28 cellular contexts compared by ENCODE assay signal in the genomic region with DNA sequence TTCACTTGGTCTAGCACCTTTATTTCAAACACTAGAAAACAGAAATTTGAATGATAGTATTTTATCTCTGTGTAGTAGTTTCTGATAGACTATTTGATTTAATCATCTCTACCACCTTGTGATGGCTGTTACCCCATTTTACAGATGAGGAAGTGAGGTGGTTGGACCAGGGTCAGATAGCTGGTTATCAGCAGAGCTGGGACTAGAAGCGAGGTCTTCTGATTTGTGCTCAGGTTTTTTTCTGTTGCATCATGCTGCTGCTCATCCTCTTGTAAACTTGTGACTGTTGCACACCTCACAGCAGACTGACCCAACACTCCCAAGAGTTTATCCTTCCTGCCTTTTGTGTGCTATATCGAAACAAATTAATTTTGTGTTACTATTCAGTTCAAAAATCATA. TPM values are rescaled to one million over a fixed set of nuclear protein-coding genes. Genes with fewer than 3 reads are reported as not detected.
"Had no signal": no experiment of that assay in that cellular context is flagged by ENCODE, and none has a peak within 500 bp of the region (broad histone marks: within the 10 kb centered on the region; RNA-seq: fewer than 3 reads in every experiment).

No MANE protein-coding gene starts in this region.

- H3K27me3 ChIP-seq: esophagus squamous epithelium, foreskin keratinocyte, hepatocyte, spleen, stomach, transverse colon had no signal

- H3K4me2 ChIP-seq: hepatocyte had no signal

- H2AFZ ChIP-seq: hepatocyte, parathyroid adenoma had no signal

- ATAC-seq: foreskin keratinocyte; naive thymus-derived CD4-positive, alpha-beta T cell; sciatic nerve; stimulated activated memory B cell treated with anti-CD40 and anti-IgM and Interleukin-4, amounts not matched to agents 10 μg/mL and 1 μg/mL and 100 μg/mL, for 72 hours had no signal

- H3K4me3 ChIP-seq: esophagus squamous epithelium, hepatocyte, prostate gland, spleen, stomach, thoracic aorta, transverse colon had no signal

- H3K27ac Mint-ChIP-seq: nephron progenitor cell; stimulated activated memory B cell treated with anti-CD40 and anti-IgM and Interleukin-4, amounts not matched to agents 10 μg/mL and 1 μg/mL and 100 μg/mL, for 72 hours had no signal

- H3K4me3 Mint-ChIP-seq: naive thymus-derived CD4-positive, alpha-beta T cell; nephron progenitor cell; stimulated activated memory B cell treated with anti-CD40 and anti-IgM and Interleukin-4, amounts not matched to agents 10 μg/mL and 1 μg/mL and 100 μg/mL, for 72 hours had no signal

- H3K4me1 ChIP-seq: parathyroid adenoma, prostate gland had no signal

- FAIRE-seq: endometrium had no signal

- H3K27ac ChIP-seq: esophagus squamous epithelium, foreskin keratinocyte, hepatocyte, parathyroid adenoma, prostate gland, spleen, stomach, thoracic aorta, transverse colon had no signal

- H3K27me3 Mint-ChIP-seq: naive thymus-derived CD4-positive, alpha-beta T cell; stimulated activated memory B cell treated with anti-CD40 and anti-IgM and Interleukin-4, amounts not matched to agents 10 μg/mL and 1 μg/mL and 100 μg/mL, for 72 hours had no signal

- DNase-seq: effector memory CD4-positive, alpha-beta T cell; esophagus squamous epithelium; foreskin keratinocyte; head of caudate nucleus; mesendoderm; naive thymus-derived CD4-positive, alpha-beta T cell; nephron progenitor cell; retina; spleen; stimulated activated CD4-positive, alpha-beta T cell treated with anti-CD3 and anti-CD28 coated beads, Interleukin-15, amount 100 ng/mL, for 24 hours; stimulated activated CD4-positive, alpha-beta T cell treated with anti-CD3 and anti-CD28 coated beads, Interleukin-1b, Interleukin-23, amount 100 ng/mL, for 48 hours; stimulated activated CD4-positive, alpha-beta T cell treated with anti-CD3 and anti-CD28 coated beads, Interleukin-4, amount 100 ng/mL, for 24 hours; stomach; substantia nigra; transverse colon had no signal

- H3K9me3 ChIP-seq: esophagus squamous epithelium, prostate gland, spleen, stomach, thoracic aorta, transverse colon had no signal

- H3K9ac ChIP-seq: parathyroid adenoma had no signal

- H3K9me3 Mint-ChIP-seq: naive thymus-derived CD4-positive, alpha-beta T cell; nephron progenitor cell; stimulated activated memory B cell treated with anti-CD40 and anti-IgM and Interleukin-4, amounts not matched to agents 10 μg/mL and 1 μg/mL and 100 μg/mL, for 72 hours had no signal

RNA-seq across cellular contexts. Expression of a gene that starts 10.1 kb away (rescaled TPM):
- total RNA-seq: esophagus squamous epithelium, kidney epithelial cell, liver, lung microvascular endothelial cell, omental fat pad, prostate gland, sciatic nerve, skeletal muscle tissue, spleen, stomach, thoracic aorta, transverse colon, ureter had no signal
- polyA plus RNA-seq: hepatocyte; liver; naive thymus-derived CD4-positive, alpha-beta T cell; stomach had no signal
